ENCODE assay signal across 19 cellular contexts in genomic region chrX:133989491-133989890, GRCh38. TPM values are rescaled to one million over a fixed set of nuclear protein-coding genes. Genes with fewer than 3 reads are reported as not detected.
DNase-seq lines count a peak whose midpoint lies in the region; ATAC-seq and TF ChIP-seq lines count a peak whose summit lies in the region.
"Had no signal": no experiment of that assay in that cellular context is flagged by ENCODE, and none has a peak within 500 bp of the region (broad histone marks: within the 10 kb centered on the region; RNA-seq: fewer than 3 reads in every experiment).

No MANE protein-coding gene starts in this region.

- no peaks in the 10 kb centered on the region for H3K36me3 ChIP-seq in SJCRH30
- no peaks in the 10 kb centered on the region for H3K36me3 ChIP-seq in smooth muscle cell (ENCODE audit: low read depth)

- H3K9me3 ChIP-seq in SJCRH30 (replicated peaks) (no peaks in the 10 kb centered on the region), smooth muscle cell (replicated peaks; ENCODE audit: low read depth) (no peaks in the 10 kb centered on the region)
- H3K9me3 ChIP-seq: A549 had no signal

- ATAC-seq in GM21529 (IDR thresholded peaks at IDR 0.05; ENCODE audit: unreplicated experiment) (no peak), HG03342 (IDR thresholded peaks at IDR 0.05; ENCODE audit: unreplicated experiment) (no peak)
- ATAC-seq: A549, GM12878 had no signal

- no peaks in the 10 kb centered on the region for H3K9me3 Mint-ChIP-seq in nephron progenitor cell
- H3K9me3 Mint-ChIP-seq: CD4-positive, alpha-beta T cell had no signal

- peaks cover 6% of the 10 kb centered on the region for H3K27me3 Mint-ChIP-seq in nephron progenitor cell (ENCODE audit: low read depth, poor library complexity)
- H3K27me3 Mint-ChIP-seq: CD4-positive, alpha-beta T cell had no signal

- 64% methylated on average over 6 of the region's 6 CpGs for WGBS in smooth muscle cell (ENCODE audit: low lambda C conversion rate)

- H3K4me3 Mint-ChIP-seq in nephron progenitor cell = no peak overlapping the region
- H3K4me3 Mint-ChIP-seq: CD4-positive, alpha-beta T cell had no signal

- no peaks in the 10 kb centered on the region for H3K27me3 ChIP-seq in SJCRH30
- H3K27me3 ChIP-seq in smooth muscle cell (ENCODE audit: low read depth) = no peaks in the 10 kb centered on the region

- no peaks in the 10 kb centered on the region for H4K20me1 ChIP-seq in smooth muscle cell (ENCODE audit: low read depth)

- H3K27ac ChIP-seq in SJCRH30 (peak overlapping the region; percentile 81), smooth muscle cell (ENCODE audit: low read depth) (peak overlapping the region; percentile 63)
- H3K27ac ChIP-seq: 22Rv1, A549, C4-2B, GM23248 had no signal

- DNase-seq in NCI-H510A treated with DMSO at 0.1 percent for 48 hours (lab: John Stamatoyannopoulos, UW) (peak; percentile 9), NCI-H510A (lab: John Stamatoyannopoulos, UW) (no peak), SJCRH30 (peak; percentile 43 to 64), nephron progenitor cell (peak; percentile 12), smooth muscle cell (lab: John Stamatoyannopoulos, UW; ENCODE audit: unreplicated experiment) (no peak), HT-29 (ENCODE audit: low spot score) (no peak)
- DNase-seq: AML-193; CD4-positive, alpha-beta T cell; DMS153; DMS79; GM23248; HCEC 1CT had no signal

- no peaks in the 10 kb centered on the region for H3K36me3 Mint-ChIP-seq in nephron progenitor cell (ENCODE audit: low read depth)

- H3K4me3 ChIP-seq in SJCRH30 = peak overlapping the region; percentile 21; the same call in 1 of the 2 replicates
- no peak overlapping the region for H3K4me3 ChIP-seq in smooth muscle cell
- H3K4me3 ChIP-seq: A549, GM12878, GM23248 had no signal

- H3K4me1 Mint-ChIP-seq in nephron progenitor cell = peaks cover 70% of the 10 kb centered on the region

- TF ChIP-seq CTCF in nephron progenitor cell (IDR thresholded peaks at IDR 0.05) = no peak
- no peak for TF ChIP-seq CTCF in smooth muscle cell (IDR thresholded peaks at IDR 0.05; ENCODE audit: borderline replicate concordance, insufficient read depth, poor library complexity, severe bottlenecking)

- H3K9ac ChIP-seq in smooth muscle cell (ENCODE audit: low read depth) = no peak overlapping the region
- H3K9ac ChIP-seq: GM23248 had no signal

- H3F3A ChIP-seq in smooth muscle cell (ENCODE audit: low read depth) = no peaks in the 10 kb centered on the region

- no peaks in the 10 kb centered on the region for H3K79me2 ChIP-seq in smooth muscle cell (ENCODE audit: low read depth)

- H2AFZ ChIP-seq in smooth muscle cell (ENCODE audit: low read depth) = no peak overlapping the region
- H2AFZ ChIP-seq: GM23248 had no signal

- H3K4me1 ChIP-seq in SJCRH30 = peaks cover 19% of the 10 kb centered on the region
- H3K4me1 ChIP-seq in smooth muscle cell (ENCODE audit: low read depth) = peaks cover 3% of the 10 kb centered on the region
- H3K4me1 ChIP-seq: A549 had no signal

- peak overlapping the region; percentile 85 for H3K27ac Mint-ChIP-seq in nephron progenitor cell
- H3K27ac Mint-ChIP-seq: CD4-positive, alpha-beta T cell had no signal

- H3K4me2 ChIP-seq in smooth muscle cell = no peak overlapping the region
- H3K4me2 ChIP-seq: A549 had no signal

RNA-seq across cellular contexts. Expression of gene GPC3, which starts 4.1 kb away (rescaled TPM):
- total RNA-seq in SJCRH30 (2014; rRNA removed; shearing (Covaris generic)) = 27.6 and 27.9 TPM in 2 replicates
- 120 and 155 TPM in 2 replicates for total RNA-seq in smooth muscle cell
- polyA plus RNA-seq in smooth muscle cell = 161 and 191 TPM in 2 replicates
- total RNA-seq in HT-29 (2014; rRNA removed; shearing (Covaris generic)) = 0.16 and 1.3 TPM in 2 replicates
- total RNA-seq: GM23248 had no signal
- polyA plus RNA-seq: A549, BJ, GM23248 had no signal

Comparison
In these comparisons a context has a peak if more than half of its experiments do, and no peak if none do; other contexts are left out.
1. DNase-seq: peak in NCI-H510A treated with DMSO at 0.1 percent for 48 hours (single experiment), SJCRH30 (2 of 2) and nephron progenitor cell (single experiment); none in NCI-H510A (single experiment), smooth muscle cell (single experiment) and HT-29 (single experiment).
2. RNA of gene GPC3, which starts 4.1 kb away (total RNA-seq): 120 to 155 TPM in smooth muscle cell and 27.6 to 27.9 TPM in SJCRH30; 0.16 to 1.3 TPM in HT-29; every median in the first group is over 10 times any median in the second.